10 cellular contexts compared by ENCODE assay signal in genomic region chr7:37943905-37944736, GRCh38. TPM values are rescaled to one million over a fixed set of nuclear protein-coding genes. Genes with fewer than 3 reads are reported as not detected.
DNase-seq lines count a peak whose midpoint lies in the region; ATAC-seq, FAIRE-seq and TF ChIP-seq lines count a peak whose summit lies in the region.
"Had no signal": no experiment of that assay in that cellular context is flagged by ENCODE, and none has a peak within 500 bp of the region (broad histone marks: within the 10 kb centered on the region; RNA-seq: fewer than 3 reads in every experiment).

No MANE protein-coding gene starts in this region.

- DNase-seq in MCF 10A (ENCODE audit: unreplicated experiment) (no peak), pancreas (no peak), GM19238 (ENCODE audit: insufficient read length, low spot score) (no peak), iPS-NIHi7 (ENCODE audit: extremely low spot score) (no peak)
- no peak for DNase-seq in activated T-cell treated with anti-CD3 and anti-CD28 coated beads, Interleukin-2, amount 50 U/mL, for 72 hours
- no peak for DNase-seq in stimulated activated CD4-positive, alpha-beta T cell treated with anti-CD3 and anti-CD28 coated beads, Interleukin-15, amount 100 ng/mL, for 24 hours
- DNase-seq: CD4-positive, CD25-positive, alpha-beta regulatory T cell; effector CD4-positive, alpha-beta T cell had no signal

- intact Hi-C loops in MCF 10A (cut with micrococcal nuclease) (no loop called here), pancreas (cut with DNase I) (no loop called here)

- H3K36me3 Mint-ChIP-seq in MCF 10A (ENCODE audit: insufficient read depth, unreplicated experiment) = no peaks in the 10 kb centered on the region
- H3K36me3 Mint-ChIP-seq in activated T-cell treated with anti-CD3 and anti-CD28 coated beads, Interleukin-2, amount 50 U/mL, for 72 hours (ENCODE audit: insufficient read depth in 2 of 2) = no peaks in the 10 kb centered on the region
- H3K36me3 Mint-ChIP-seq: CD4-positive, CD25-positive, alpha-beta regulatory T cell had no signal

- H3K27ac Mint-ChIP-seq in MCF 10A (ENCODE audit: low read depth, unreplicated experiment) = peak overlapping the region; percentile 14
- H3K27ac Mint-ChIP-seq in activated T-cell treated with anti-CD3 and anti-CD28 coated beads, Interleukin-2, amount 50 U/mL, for 72 hours = no peak overlapping the region
- H3K27ac Mint-ChIP-seq: CD4-positive, CD25-positive, alpha-beta regulatory T cell had no signal

- no peaks in the 10 kb centered on the region for H3K9me3 Mint-ChIP-seq in MCF 10A (ENCODE audit: unreplicated experiment)
- peaks cover 0 to 3% of the 10 kb centered on the region in 2 donors for H3K9me3 Mint-ChIP-seq in activated T-cell treated with anti-CD3 and anti-CD28 coated beads, Interleukin-2, amount 50 U/mL, for 72 hours

- H3K9me3 ChIP-seq in pancreas = no peaks in the 10 kb centered on the region

- CTCF ChIA-PET in MCF 10A (lab: Yijun Ruan, JAX) = no interaction called here

- TF ChIP-seq CTCF in MCF 10A (IDR thresholded peaks at IDR 0.05; ENCODE audit: unreplicated experiment) (no peak), pancreas (IDR thresholded peaks at IDR 0.05) (no peak)

- no peaks in the 10 kb centered on the region for H3K36me3 ChIP-seq in pancreas

- H3K27me3 ChIP-seq in pancreas = no peaks in the 10 kb centered on the region

- WGBS in pancreas, 2 donors = 51 to 68% methylated on average over 8 of the region's 8 CpGs

- peaks cover 11% of the 10 kb centered on the region for H3K27me3 Mint-ChIP-seq in MCF 10A (ENCODE audit: insufficient read depth, unreplicated experiment)
- no peaks in the 10 kb centered on the region for H3K27me3 Mint-ChIP-seq in activated T-cell treated with anti-CD3 and anti-CD28 coated beads, Interleukin-2, amount 50 U/mL, for 72 hours (ENCODE audit: low read depth)
- H3K27me3 Mint-ChIP-seq: CD4-positive, CD25-positive, alpha-beta regulatory T cell had no signal

- no peak overlapping the region for H3K4me3 ChIP-seq in pancreas

- POLR2A ChIA-PET in MCF 10A (lab: Yijun Ruan, JAX) = no interaction called here

- H3K4me3 Mint-ChIP-seq in MCF 10A (ENCODE audit: unreplicated experiment) = no peak overlapping the region
- no peak overlapping the region for H3K4me3 Mint-ChIP-seq in activated T-cell treated with anti-CD3 and anti-CD28 coated beads, Interleukin-2, amount 50 U/mL, for 72 hours
- H3K4me3 Mint-ChIP-seq: CD4-positive, CD25-positive, alpha-beta regulatory T cell had no signal

- peaks cover 14 to 42% (median 20%) of the 10 kb centered on the region in 3 donors for H3K4me1 ChIP-seq in pancreas

- peak overlapping the region; percentile 12 to 86 (median 72) for H3K27ac ChIP-seq in pancreas

- peak; percentile 50 for ATAC-seq in GM18498 (IDR thresholded peaks at IDR 0.05; ENCODE audit: unreplicated experiment)
- peak; percentile 36 for ATAC-seq in HG02885 (IDR thresholded peaks at IDR 0.05; ENCODE audit: poor library complexity, unreplicated experiment)
- peak in 2 of 4 donors; percentile 24 to 31 for ATAC-seq in pancreas
- no peak for ATAC-seq in activated T-cell treated with anti-CD3 and anti-CD28 coated beads, Interleukin-2, amount 50 U/mL, for 72 hours (replicated peaks in 1 of 2)

- no peak for FAIRE-seq in pancreas (lab: Jason Lieb, UNC)

- no peaks in the 10 kb centered on the region for H3K4me1 Mint-ChIP-seq in MCF 10A (ENCODE audit: insufficient read depth, unreplicated experiment)
- H3K4me1 Mint-ChIP-seq in activated T-cell treated with anti-CD3 and anti-CD28 coated beads, Interleukin-2, amount 50 U/mL, for 72 hours (ENCODE audit: low read depth) = no peaks in the 10 kb centered on the region
- H3K4me1 Mint-ChIP-seq: CD4-positive, CD25-positive, alpha-beta regulatory T cell had no signal

- BruUV-seq in MCF 10A (replicated peaks; lab: Mats Ljungman, UMichigan) = no TSS peak

RNA-seq across cellular contexts. Expression of gene EPDR1, which starts 23.7 kb away (rescaled TPM):
- total RNA-seq in MCF 10A (2022) (not detected in 2 replicates), pancreas (10 to 100 TPM in 2 of 6 donors, 1 to 10 TPM in 4; 6.3 to 12.3 (median 8.7) TPM)
- 1 to 10 TPM; 2.4 to 5.1 TPM for polyA plus RNA-seq in pancreas
- total RNA-seq in activated T-cell treated with anti-CD3 and anti-CD28 coated beads, Interleukin-2, amount 50 U/mL, for 72 hours = 1 to 10 TPM; 1.7 to 2.6 TPM
- total RNA-seq: CD4-positive, CD25-positive, alpha-beta regulatory T cell had no signal

RNA-seq across cellular contexts. Expression of gene SFRP4, which starts 27.5 kb away (rescaled TPM):
- total RNA-seq in MCF 10A (2022) (not detected in 2 replicates), pancreas (10 to 100 TPM in 2 of 6 donors, 1 to 10 TPM in 1, under 1 TPM in 3; 0.47 to 21.3 (median 1.5) TPM)
- polyA plus RNA-seq in pancreas = 1 to 10 TPM in 1 of 2 donors, under 1 TPM in 1; 0.59 to 1.3 TPM
- total RNA-seq in activated T-cell treated with anti-CD3 and anti-CD28 coated beads, Interleukin-2, amount 50 U/mL, for 72 hours = not detected
- total RNA-seq: CD4-positive, CD25-positive, alpha-beta regulatory T cell had no signal
- polyA plus RNA-seq: CD4-positive, CD25-positive, alpha-beta regulatory T cell had no signal

Comparison
In these comparisons a context has a peak if more than half of its experiments do, and no peak if none do; other contexts are left out.
1. ATAC-seq: peak in GM18498 (single experiment) and HG02885 (single experiment); none in activated T-cell treated with anti-CD3 and anti-CD28 coated beads, Interleukin-2, amount 50 U/mL, for 72 hours (0 of 2).